3 cellular contexts compared by ENCODE assay signal in genomic region chr18:73884868-73885267, GRCh38.
"Had no signal": no experiment of that assay in that cellular context is flagged by ENCODE, and none has a peak within 500 bp of the region (broad histone marks: within the 10 kb centered on the region; RNA-seq: fewer than 3 reads in every experiment).

No MANE protein-coding gene starts in this region.

- DNase-seq: GDM1, GF-D8 had no signal

- ATAC-seq: GM12878 had no signal

- H3K4me3 ChIP-seq: GM12878 had no signal
